Comparison of ENCODE assay signal across 1 cellular context in genomic region chr2:11465485-11466306, GRCh38.
A peak's percentile ranks its signal among the peaks of the same experiment; 100 is the strongest.
TF ChIP-seq lines count a peak whose summit lies in the region.

E2F6 (minus strand) TSS chr2:11466161; CDS start chr2:11465879, 282 bp downstream.

TF ChIP-seq in SK-N-SH, 30 proteins besides CTCF, POLR2A, EP300 and RAD21 (continued from another document):
- peak; percentile 46 for TF ChIP-seq FOXJ3 (CRISPR knock-in tag; IDR thresholded peaks at IDR 0.05)
- peak; percentile 58; the same call in 1 of the 2 replicates for TF ChIP-seq ELF1 (IDR thresholded peaks at IDR 0.05)
- TF ChIP-seq TEAD4 (IDR thresholded peaks at IDR 0.05; ENCODE audit: borderline replicate concordance, insufficient read depth) = peak; percentile 67
- 0 out of 2 replicates have a peak, but pooled peaks have one; percentile 15 for TF ChIP-seq RXRA (IDR thresholded peaks at IDR 0.05; ENCODE audit: borderline replicate concordance, low read depth)
- no peak for TF ChIP-seq FOXM1 (IDR thresholded peaks at IDR 0.05; ENCODE audit: low read depth)
- TF ChIP-seq REST (IDR thresholded peaks at IDR 0.05; ENCODE audit: low read depth, low read length) = peak; percentile 67; the same call in 1 of the 2 replicates
- TF ChIP-seq YY1 (IDR thresholded peaks at IDR 0.05; ENCODE audit: low read depth) = no peak; the same call in none of the 2 replicates
- peak; percentile 77; the same call in 1 of the 2 replicates for TF ChIP-seq POLR2AphosphoS5 (IDR thresholded peaks at IDR 0.05; ENCODE audit: low read depth, low read length)
- peak; percentile 54; the same call in 1 of the 2 replicates for TF ChIP-seq NFIC (IDR thresholded peaks at IDR 0.05; ENCODE audit: borderline replicate concordance)
- TF ChIP-seq PBX3 (IDR thresholded peaks at IDR 0.05) = peak; percentile 62
